6 cellular contexts compared by ENCODE assay signal in the genomic region with DNA sequence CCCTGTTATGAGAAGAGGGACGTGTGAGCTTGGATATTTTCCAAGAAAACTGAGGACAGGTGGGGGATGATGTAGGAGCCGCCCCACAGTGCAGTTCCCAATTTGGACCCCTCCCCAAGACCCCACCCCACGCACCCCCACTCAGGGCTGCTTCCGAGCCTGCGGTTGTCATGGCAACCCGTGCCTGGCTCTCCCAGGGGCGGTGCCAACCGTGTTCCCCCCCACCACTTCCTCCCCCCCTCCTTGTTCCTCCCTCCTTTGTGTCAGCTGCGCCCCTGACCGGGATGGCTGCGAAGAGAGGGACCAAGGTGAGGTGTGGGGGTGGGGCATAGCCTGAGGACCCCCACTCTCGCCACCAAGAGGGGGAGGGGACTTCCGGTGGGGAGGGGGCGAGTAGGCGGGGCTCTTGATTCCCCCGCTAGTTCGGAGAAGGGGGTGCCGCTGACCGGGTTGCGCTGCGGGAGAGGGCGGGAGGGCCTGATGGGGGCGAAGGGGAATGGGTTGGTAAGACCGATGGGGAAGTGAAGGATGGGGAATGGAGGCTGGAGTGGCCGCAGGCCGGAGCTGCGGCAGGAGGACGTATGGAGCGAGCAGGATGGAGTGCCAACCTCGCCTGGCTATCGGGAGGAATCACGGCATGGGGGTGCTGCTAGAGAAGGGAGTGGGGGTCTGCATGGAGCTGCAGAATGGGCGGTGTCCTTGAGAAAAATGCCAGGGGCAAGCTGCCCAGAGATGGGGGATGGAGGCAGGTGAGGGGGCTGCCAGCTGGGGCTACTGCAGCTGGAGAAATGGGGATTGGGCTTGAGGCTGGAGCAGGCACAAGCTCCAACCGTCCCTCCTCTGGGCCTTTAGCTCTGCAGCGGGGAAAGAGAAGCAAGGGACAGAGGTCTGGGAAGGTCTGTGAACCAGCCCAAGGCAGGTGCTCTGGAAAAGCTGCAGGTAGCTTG. TPM values are rescaled to one million over a fixed set of nuclear protein-coding genes. Genes with fewer than 3 reads are reported as not detected.
DNase-seq lines count a peak whose midpoint lies in the region; ATAC-seq and TF ChIP-seq lines count a peak whose summit lies in the region.

No MANE protein-coding gene starts in this region.

- peak; percentile 42 for DNase-seq in activated CD4-positive, CD25-positive, alpha-beta regulatory T cell treated with anti-CD3 and anti-CD28 coated beads, Interleukin-2, amount 50 U/mL, for 72 hours
- DNase-seq in fibroblast of the aortic adventitia (ENCODE audit: low read depth): peak; percentile 28
- DNase-seq in stimulated activated CD8-positive, alpha-beta memory T cell treated with anti-CD3 and anti-CD28 coated beads, Interleukin-4, amount 100 ng/mL, for 48 hours: peak; percentile 69
- no peak for DNase-seq in Kasumi-1 (lab: John Stamatoyannopoulos, UW)

- TF ChIP-seq EP300 in Ishikawa (IDR thresholded peaks at IDR 0.05; ENCODE audit: borderline replicate concordance): no peak

- no peak for TF ChIP-seq RAD21 in Ishikawa (IDR thresholded peaks at IDR 0.05; ENCODE audit: low read depth)

- H3K4me3 ChIP-seq in fibroblast of the aortic adventitia (ENCODE audit: low read depth, low read length): peak overlapping the region; percentile 98

- no peak for TF ChIP-seq CTCF in fibroblast of the aortic adventitia (IDR thresholded peaks at IDR 0.05; ENCODE audit: insufficient read depth, low read length)

- ATAC-seq in GM21737 (IDR thresholded peaks at IDR 0.05; ENCODE audit: unreplicated experiment): no peak

TF ChIP-seq in Ishikawa, 13 proteins besides CTCF, POLR2A, EP300 and RAD21:
- peak; percentile 38; the same call in 1 of the 2 replicates for TF ChIP-seq ZBTB7A (IDR thresholded peaks at IDR 0.05; ENCODE audit: low read depth)
- no peak for TF ChIP-seq TEAD4 (IDR thresholded peaks at IDR 0.05)
TF ChIP-seq in Ishikawa: peak in this region for 1.

RNA-seq across cellular contexts. Expression of a gene that starts 1.0 kb away (rescaled TPM):
- 5.2 and 13.2 TPM in 2 replicates for total RNA-seq in fibroblast of the aortic adventitia (ENCODE audit: low replicate concordance)

RNA-seq across cellular contexts. Expression of a gene that starts 1.5 kb away (rescaled TPM):
- 29.8 and 100 TPM in 2 replicates for total RNA-seq in fibroblast of the aortic adventitia (ENCODE audit: low replicate concordance)

RNA-seq across cellular contexts. Expression of a gene that starts 33.1 kb away (rescaled TPM):
- 29.3 and 41.1 TPM in 2 replicates for total RNA-seq in fibroblast of the aortic adventitia (ENCODE audit: low replicate concordance)

RNA-seq across cellular contexts. Expression of a gene that starts 33.9 kb away (rescaled TPM):
- total RNA-seq in fibroblast of the aortic adventitia (ENCODE audit: low replicate concordance): 13.7 and 26.1 TPM in 2 replicates

RNA-seq across cellular contexts. Expression of a gene that starts 34.3 kb away (rescaled TPM):
- total RNA-seq in fibroblast of the aortic adventitia (ENCODE audit: low replicate concordance): 26.1 and 46.3 TPM in 2 replicates

Comparison
In these comparisons a context has a peak if more than half of its experiments do, and no peak if none do; other contexts are left out.
1. DNase-seq: peak in activated CD4-positive, CD25-positive, alpha-beta regulatory T cell treated with anti-CD3 and anti-CD28 coated beads, Interleukin-2, amount 50 U/mL, for 72 hours (single experiment), fibroblast of the aortic adventitia (single experiment) and stimulated activated CD8-positive, alpha-beta memory T cell treated with anti-CD3 and anti-CD28 coated beads, Interleukin-4, amount 100 ng/mL, for 48 hours (single experiment); none in Kasumi-1 (0 of 2).